Comparison of ENCODE assay signal across 1 cellular context in the genomic region with DNA sequence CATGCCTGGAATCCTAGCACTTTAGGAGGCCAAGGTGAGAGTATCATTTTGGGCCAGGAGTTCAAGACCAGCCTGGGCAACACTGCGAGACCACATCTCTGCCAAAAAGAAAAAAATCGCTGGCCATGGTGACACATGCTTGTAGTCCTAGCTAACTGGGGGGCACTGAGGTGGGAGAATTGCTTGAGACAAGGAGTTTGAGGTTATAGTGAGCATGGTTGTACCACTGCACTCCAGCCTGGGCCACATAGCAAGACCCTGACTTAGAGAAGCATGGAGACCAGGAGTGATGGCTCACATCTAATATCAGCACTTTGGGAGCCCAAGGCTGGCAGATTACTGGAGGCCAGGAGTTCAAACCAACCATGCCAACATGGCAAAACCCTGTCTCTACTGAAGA.
TF ChIP-seq lines count a peak whose summit lies in the region.

No MANE protein-coding gene starts in this region.

TF ChIP-seq in HEK293, 187 proteins besides CTCF, POLR2A, EP300 and RAD21 (continued from another document):
- TF ChIP-seq, protein P1, sequence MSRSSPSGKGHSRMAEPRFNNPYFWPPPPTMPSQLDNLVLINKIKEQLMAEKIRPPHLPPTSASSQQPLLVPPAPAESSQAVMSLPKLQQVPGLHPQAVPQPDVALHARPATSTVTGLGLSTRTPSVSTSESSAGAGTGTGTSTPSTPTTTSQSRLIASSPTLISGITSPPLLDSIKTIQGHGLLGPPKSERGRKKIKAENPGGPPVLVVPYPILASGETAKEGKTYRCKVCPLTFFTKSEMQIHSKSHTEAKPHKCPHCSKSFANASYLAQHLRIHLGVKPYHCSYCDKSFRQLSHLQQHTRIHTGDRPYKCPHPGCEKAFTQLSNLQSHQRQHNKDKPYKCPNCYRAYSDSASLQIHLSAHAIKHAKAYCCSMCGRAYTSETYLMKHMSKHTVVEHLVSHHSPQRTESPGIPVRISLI (tag by site-specific recombination; IDR thresholded peaks at IDR 0.05): no peak
- TF ChIP-seq, protein P2, sequence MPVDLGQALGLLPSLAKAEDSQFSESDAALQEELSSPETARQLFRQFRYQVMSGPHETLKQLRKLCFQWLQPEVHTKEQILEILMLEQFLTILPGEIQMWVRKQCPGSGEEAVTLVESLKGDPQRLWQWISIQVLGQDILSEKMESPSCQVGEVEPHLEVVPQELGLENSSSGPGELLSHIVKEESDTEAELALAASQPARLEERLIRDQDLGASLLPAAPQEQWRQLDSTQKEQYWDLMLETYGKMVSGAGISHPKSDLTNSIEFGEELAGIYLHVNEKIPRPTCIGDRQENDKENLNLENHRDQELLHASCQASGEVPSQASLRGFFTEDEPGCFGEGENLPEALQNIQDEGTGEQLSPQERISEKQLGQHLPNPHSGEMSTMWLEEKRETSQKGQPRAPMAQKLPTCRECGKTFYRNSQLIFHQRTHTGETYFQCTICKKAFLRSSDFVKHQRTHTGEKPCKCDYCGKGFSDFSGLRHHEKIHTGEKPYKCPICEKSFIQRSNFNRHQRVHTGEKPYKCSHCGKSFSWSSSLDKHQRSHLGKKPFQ (tag by site-specific recombination; IDR thresholded peaks at IDR 0.05): no peak
- TF ChIP-seq ZFP37 (tag by site-specific recombination; IDR thresholded peaks at IDR 0.05): peak; percentile 53; the same call in 1 of the 2 replicates
- TF ChIP-seq, protein P3, sequence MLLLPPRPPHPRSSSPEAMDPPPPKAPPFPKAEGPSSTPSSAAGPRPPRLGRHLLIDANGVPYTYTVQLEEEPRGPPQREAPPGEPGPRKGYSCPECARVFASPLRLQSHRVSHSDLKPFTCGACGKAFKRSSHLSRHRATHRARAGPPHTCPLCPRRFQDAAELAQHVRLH (tag by site-specific recombination; IDR thresholded peaks at IDR 0.05): 0 out of 2 replicates have a peak, but pooled peaks have one; percentile 14
- no peak for TF ChIP-seq GLIS2 (tag by site-specific recombination; IDR thresholded peaks at IDR 0.05)
- TF ChIP-seq ZNF138 (tag by site-specific recombination; IDR thresholded peaks at IDR 0.05; ENCODE audit: borderline replicate concordance): no peak
- no peak for TF ChIP-seq ZNF24 (tag by site-specific recombination; IDR thresholded peaks at IDR 0.05)
- TF ChIP-seq, protein P4, sequence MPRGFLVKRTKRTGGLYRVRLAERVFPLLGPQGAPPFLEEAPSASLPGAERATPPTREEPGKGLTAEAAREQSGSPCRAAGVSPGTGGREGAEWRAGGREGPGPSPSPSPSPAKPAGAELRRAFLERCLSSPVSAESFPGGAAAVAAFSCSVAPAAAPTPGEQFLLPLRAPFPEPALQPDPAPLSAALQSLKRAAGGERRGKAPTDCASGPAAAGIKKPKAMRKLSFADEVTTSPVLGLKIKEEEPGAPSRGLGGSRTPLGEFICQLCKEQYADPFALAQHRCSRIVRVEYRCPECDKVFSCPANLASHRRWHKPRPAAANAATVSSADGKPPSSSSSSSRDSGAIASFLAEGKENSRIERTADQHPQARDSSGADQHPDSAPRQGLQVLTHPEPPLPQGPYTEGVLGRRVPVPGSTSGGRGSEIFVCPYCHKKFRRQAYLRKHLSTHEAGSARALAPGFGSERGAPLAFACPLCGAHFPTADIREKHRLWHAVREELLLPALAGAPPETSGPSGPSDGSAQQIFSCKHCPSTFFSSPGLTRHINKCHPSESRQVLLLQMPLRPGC (tag by site-specific recombination; IDR thresholded peaks at IDR 0.05): no peak
- no peak for TF ChIP-seq YY1 (tag by site-specific recombination; IDR thresholded peaks at IDR 0.05)
- no peak for TF ChIP-seq KLF10 (tag by site-specific recombination; IDR thresholded peaks at IDR 0.05)
- no peak for TF ChIP-seq RBAK (tag by site-specific recombination; IDR thresholded peaks at IDR 0.05)
- TF ChIP-seq KLF1 (tag by site-specific recombination; IDR thresholded peaks at IDR 0.05): no peak
- no peak for TF ChIP-seq ZNF335 (tag by site-specific recombination; conservative IDR thresholded peaks at IDR 0.05)
- TF ChIP-seq, protein P5, sequence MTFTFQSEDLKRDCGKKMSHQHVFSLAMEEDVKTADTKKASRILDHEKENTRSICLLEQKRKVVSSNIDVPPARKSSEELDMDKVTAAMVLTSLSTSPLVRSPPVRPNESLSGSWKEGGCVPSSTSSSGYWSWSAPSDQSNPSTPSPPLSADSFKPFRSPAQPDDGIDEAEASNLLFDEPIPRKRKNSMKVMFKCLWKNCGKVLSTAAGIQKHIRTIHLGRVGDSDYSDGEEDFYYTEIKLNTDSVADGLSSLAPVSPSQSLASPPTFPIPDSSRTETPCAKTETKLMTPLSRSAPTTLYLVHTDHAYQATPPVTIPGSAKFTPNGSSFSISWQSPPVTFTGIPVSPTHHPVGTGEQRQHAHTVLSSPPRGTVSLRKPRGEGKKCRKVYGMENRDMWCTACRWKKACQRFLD (tag by site-specific recombination; IDR thresholded peaks at IDR 0.05): no peak
- TF ChIP-seq ZNF473 (tag by site-specific recombination; IDR thresholded peaks at IDR 0.05): no peak
- no peak for TF ChIP-seq PRDM1 (tag by site-specific recombination; IDR thresholded peaks at IDR 0.05)
- TF ChIP-seq ZNF776 (tag by site-specific recombination; IDR thresholded peaks at IDR 0.05; ENCODE audit: borderline replicate concordance): no peak
- TF ChIP-seq ZNF558 (tag by site-specific recombination; IDR thresholded peaks at IDR 0.05): no peak
- TF ChIP-seq, protein P6, sequence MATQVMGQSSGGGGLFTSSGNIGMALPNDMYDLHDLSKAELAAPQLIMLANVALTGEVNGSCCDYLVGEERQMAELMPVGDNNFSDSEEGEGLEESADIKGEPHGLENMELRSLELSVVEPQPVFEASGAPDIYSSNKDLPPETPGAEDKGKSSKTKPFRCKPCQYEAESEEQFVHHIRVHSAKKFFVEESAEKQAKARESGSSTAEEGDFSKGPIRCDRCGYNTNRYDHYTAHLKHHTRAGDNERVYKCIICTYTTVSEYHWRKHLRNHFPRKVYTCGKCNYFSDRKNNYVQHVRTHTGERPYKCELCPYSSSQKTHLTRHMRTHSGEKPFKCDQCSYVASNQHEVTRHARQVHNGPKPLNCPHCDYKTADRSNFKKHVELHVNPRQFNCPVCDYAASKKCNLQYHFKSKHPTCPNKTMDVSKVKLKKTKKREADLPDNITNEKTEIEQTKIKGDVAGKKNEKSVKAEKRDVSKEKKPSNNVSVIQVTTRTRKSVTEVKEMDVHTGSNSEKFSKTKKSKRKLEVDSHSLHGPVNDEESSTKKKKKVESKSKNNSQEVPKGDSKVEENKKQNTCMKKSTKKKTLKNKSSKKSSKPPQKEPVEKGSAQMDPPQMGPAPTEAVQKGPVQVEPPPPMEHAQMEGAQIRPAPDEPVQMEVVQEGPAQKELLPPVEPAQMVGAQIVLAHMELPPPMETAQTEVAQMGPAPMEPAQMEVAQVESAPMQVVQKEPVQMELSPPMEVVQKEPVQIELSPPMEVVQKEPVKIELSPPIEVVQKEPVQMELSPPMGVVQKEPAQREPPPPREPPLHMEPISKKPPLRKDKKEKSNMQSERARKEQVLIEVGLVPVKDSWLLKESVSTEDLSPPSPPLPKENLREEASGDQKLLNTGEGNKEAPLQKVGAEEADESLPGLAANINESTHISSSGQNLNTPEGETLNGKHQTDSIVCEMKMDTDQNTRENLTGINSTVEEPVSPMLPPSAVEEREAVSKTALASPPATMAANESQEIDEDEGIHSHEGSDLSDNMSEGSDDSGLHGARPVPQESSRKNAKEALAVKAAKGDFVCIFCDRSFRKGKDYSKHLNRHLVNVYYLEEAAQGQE (tag by site-specific recombination; IDR thresholded peaks at IDR 0.05): peak; percentile 64; the same call in 1 of the 2 replicates
- no peak for TF ChIP-seq ZNF221 (tag by site-specific recombination; IDR thresholded peaks at IDR 0.05; ENCODE audit: borderline replicate concordance)
- TF ChIP-seq, protein P7, sequence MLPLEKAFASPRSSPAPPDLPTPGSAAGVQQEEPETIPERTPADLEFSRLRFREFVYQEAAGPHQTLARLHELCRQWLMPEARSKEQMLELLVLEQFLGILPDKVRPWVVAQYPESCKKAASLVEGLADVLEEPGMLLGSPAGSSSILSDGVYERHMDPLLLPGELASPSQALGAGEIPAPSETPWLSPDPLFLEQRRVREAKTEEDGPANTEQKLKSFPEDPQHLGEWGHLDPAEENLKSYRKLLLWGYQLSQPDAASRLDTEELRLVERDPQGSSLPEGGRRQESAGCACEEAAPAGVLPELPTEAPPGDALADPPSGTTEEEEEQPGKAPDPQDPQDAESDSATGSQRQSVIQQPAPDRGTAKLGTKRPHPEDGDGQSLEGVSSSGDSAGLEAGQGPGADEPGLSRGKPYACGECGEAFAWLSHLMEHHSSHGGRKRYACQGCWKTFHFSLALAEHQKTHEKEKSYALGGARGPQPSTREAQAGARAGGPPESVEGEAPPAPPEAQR (tag by site-specific recombination; IDR thresholded peaks at IDR 0.05): no peak
- no peak for TF ChIP-seq ZNF2 (tag by site-specific recombination; IDR thresholded peaks at IDR 0.05)
TF ChIP-seq in HEK293: peak in this region for 4.
